16 cellular contexts compared by ENCODE assay signal in the genomic region with DNA sequence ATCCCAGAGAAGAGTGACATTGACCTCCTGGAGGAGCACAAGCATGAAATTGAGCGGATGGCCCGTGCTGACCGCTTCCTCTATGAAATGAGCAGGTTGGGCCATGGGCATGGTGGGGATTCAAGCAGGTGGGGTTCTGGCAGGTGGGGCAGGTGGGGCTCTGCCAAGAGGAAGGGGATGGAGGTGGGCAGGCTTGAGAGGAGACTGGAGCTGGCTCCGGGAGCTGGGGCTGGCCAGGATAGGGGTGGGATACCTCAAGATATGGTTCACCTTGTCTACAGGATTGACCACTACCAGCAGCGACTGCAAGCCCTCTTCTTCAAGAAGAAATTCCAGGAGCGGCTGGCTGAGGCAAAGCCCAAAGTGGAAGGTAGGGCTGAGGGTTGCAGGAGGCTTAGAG. TPM values are rescaled to one million over a fixed set of nuclear protein-coding genes. Genes with fewer than 3 reads are reported as not detected.
DNase-seq lines count a peak whose midpoint lies in the region; ATAC-seq and TF ChIP-seq lines count a peak whose summit lies in the region.
"Had no signal": no experiment of that assay in that cellular context is flagged by ENCODE, and none has a peak within 500 bp of the region (broad histone marks: within the 10 kb centered on the region; RNA-seq: fewer than 3 reads in every experiment).

No MANE protein-coding gene starts in this region.

- H3K4me1 Mint-ChIP-seq in chondrocyte (ENCODE audit: low read depth): peaks cover 10% of the 10 kb centered on the region
- no peaks in the 10 kb centered on the region for H3K4me1 Mint-ChIP-seq in naive thymus-derived CD4-positive, alpha-beta T cell
- peaks cover 6% of the 10 kb centered on the region for H3K4me1 Mint-ChIP-seq in progenitor cell of endocrine pancreas (ENCODE audit: low read depth)
- H3K4me1 Mint-ChIP-seq: CD4-positive, CD25-positive, alpha-beta regulatory T cell had no signal

- DNase-seq in chondrocyte (ENCODE audit: low spot score): peak; percentile 65
- DNase-seq in esophagus muscularis mucosa (ENCODE audit: extremely low spot score): no peak
- peak; percentile 20 for DNase-seq in mesenteric fat pad (ENCODE audit: low spot score)
- no peak for DNase-seq in substantia nigra (lab: John Stamatoyannopoulos, UW)
- DNase-seq in naive thymus-derived CD4-positive, alpha-beta T cell: no peak
- DNase-seq in osteoblast (ENCODE audit: insufficient read length, low spot score, missing footprints): no peak
- no peak for DNase-seq in activated CD8-positive, alpha-beta memory T cell treated with anti-CD3 and anti-CD28 coated beads, Interleukin-2, amount 50 U/mL, for 48 hours
- no peak for DNase-seq in progenitor cell of endocrine pancreas (ENCODE audit: low spot score, unreplicated experiment)
- DNase-seq: ACHN; BE2C; C1 segment of cervical spinal cord; Caco-2; CD4-positive, CD25-positive, alpha-beta regulatory T cell had no signal

- no peaks in the 10 kb centered on the region for H3K79me2 ChIP-seq in osteoblast (ENCODE audit: insufficient read depth, low read length)

- H3K4me3 ChIP-seq in esophagus muscularis mucosa (no peak overlapping the region), osteoblast (ENCODE audit: insufficient read depth, low read length) (no peak overlapping the region)
- H3K4me3 ChIP-seq in naive thymus-derived CD4-positive, alpha-beta T cell (ENCODE audit: low read length): no peak overlapping the region
- H3K4me3 ChIP-seq: GM23248, HAP-1 had no signal

- no peaks in the 10 kb centered on the region for H4K20me1 ChIP-seq in osteoblast (ENCODE audit: insufficient read depth, low read length)

- H3K4me2 ChIP-seq in osteoblast (ENCODE audit: insufficient read depth, low read length): no peak overlapping the region

- peaks cover 24 to 65% (median 64%) of the 10 kb centered on the region in 4 donors for H3K4me1 ChIP-seq in esophagus muscularis mucosa
- no peaks in the 10 kb centered on the region for H3K4me1 ChIP-seq in naive thymus-derived CD4-positive, alpha-beta T cell (ENCODE audit: control insufficient read depth in 2 of 2, insufficient read depth in 2 of 2, low read length in 2 of 2)
- H3K4me1 ChIP-seq in osteoblast (ENCODE audit: insufficient read depth, low read length): peaks cover 29% of the 10 kb centered on the region
- H3K4me1 ChIP-seq: BE2C, HAP-1 had no signal

- no peak for TF ChIP-seq EP300 in esophagus muscularis mucosa (IDR thresholded peaks at IDR 0.05)

- TF ChIP-seq CTCF in chondrocyte (IDR thresholded peaks at IDR 0.05) (no peak), esophagus muscularis mucosa (IDR thresholded peaks at IDR 0.05) (no peak), osteoblast (IDR thresholded peaks at IDR 0.05; ENCODE audit: extremely low read depth, low read depth, low read length) (no peak), progenitor cell of endocrine pancreas (IDR thresholded peaks at IDR 0.05; ENCODE audit: unreplicated experiment) (no peak)

- no peaks in the 10 kb centered on the region for H3K27me3 Mint-ChIP-seq in chondrocyte (ENCODE audit: low read depth)
- H3K27me3 Mint-ChIP-seq in naive thymus-derived CD4-positive, alpha-beta T cell: peaks cover 0 to 15% (median 8%) of the 10 kb centered on the region in 5 donors
- H3K27me3 Mint-ChIP-seq in progenitor cell of endocrine pancreas: peaks cover 6% of the 10 kb centered on the region

- H3K27ac ChIP-seq in esophagus muscularis mucosa (replicated peaks in 1 of 4): peak overlapping the region; percentile 83 to 86 (median 84)
- H3K27ac ChIP-seq in substantia nigra (ENCODE audit: low read depth, low read length, poor library complexity, severe bottlenecking): peak overlapping the region; percentile 63
- H3K27ac ChIP-seq in naive thymus-derived CD4-positive, alpha-beta T cell (ENCODE audit: low read depth, low read length): no peak overlapping the region
- H3K27ac ChIP-seq in osteoblast (ENCODE audit: low read depth, low read length): no peak overlapping the region
- H3K27ac ChIP-seq: GM23248 had no signal

- intact Hi-C loops in esophagus muscularis mucosa (cut with DNase I): loop anchor here (5.0 kb wide), 1 partner anchor 514 kb away; no protein-coding TSS in a partner anchor
- intact Hi-C loops in naive thymus-derived CD4-positive, alpha-beta T cell (cut with micrococcal nuclease): no loop called here

- POLR2A ChIA-PET in naive thymus-derived CD4-positive, alpha-beta T cell (lab: Charles Lee): no interaction called here

- ATAC-seq in naive thymus-derived CD4-positive, alpha-beta T cell: no peak
- ATAC-seq: HepG2 had no signal

- no peaks in the 10 kb centered on the region for H3K9me3 ChIP-seq in esophagus muscularis mucosa
- no peaks in the 10 kb centered on the region for H3K9me3 ChIP-seq in naive thymus-derived CD4-positive, alpha-beta T cell (ENCODE audit: control insufficient read depth in 2 of 3, low read length in 3 of 3)
- no peaks in the 10 kb centered on the region for H3K9me3 ChIP-seq in osteoblast (ENCODE audit: low read depth, low read length)
- H3K9me3 ChIP-seq: BE2C, Caco-2, HAP-1 had no signal

- CTCF ChIA-PET in naive thymus-derived CD4-positive, alpha-beta T cell (lab: Charles Lee): no interaction called here

- 94% methylated on average over 6 of the region's 6 CpGs for WGBS in esophagus muscularis mucosa

- no peak for TF ChIP-seq POLR2A in esophagus muscularis mucosa (IDR thresholded peaks at IDR 0.05; ENCODE audit: low read depth)

- H3K9me3 Mint-ChIP-seq in chondrocyte (ENCODE audit: low read depth) (no peaks in the 10 kb centered on the region), progenitor cell of endocrine pancreas (ENCODE audit: low read depth) (no peaks in the 10 kb centered on the region)
- H3K9me3 Mint-ChIP-seq in naive thymus-derived CD4-positive, alpha-beta T cell: no peaks in the 10 kb centered on the region
- H3K9me3 Mint-ChIP-seq: CD4-positive, CD25-positive, alpha-beta regulatory T cell had no signal

- no peaks in the 10 kb centered on the region for H3K27me3 ChIP-seq in esophagus muscularis mucosa
- H3K27me3 ChIP-seq in naive thymus-derived CD4-positive, alpha-beta T cell (ENCODE audit: control insufficient read depth in 2 of 2, insufficient read depth in 2 of 2, low read length in 2 of 2): no peaks in the 10 kb centered on the region
- H3K27me3 ChIP-seq in osteoblast (ENCODE audit: insufficient read depth, low read length): no peaks in the 10 kb centered on the region
- H3K27me3 ChIP-seq: BE2C had no signal

- H3K36me3 Mint-ChIP-seq in chondrocyte (ENCODE audit: low read depth) (peaks cover 19% of the 10 kb centered on the region), progenitor cell of endocrine pancreas (ENCODE audit: insufficient read depth) (no peaks in the 10 kb centered on the region)
- no peaks in the 10 kb centered on the region for H3K36me3 Mint-ChIP-seq in naive thymus-derived CD4-positive, alpha-beta T cell
- H3K36me3 Mint-ChIP-seq: CD4-positive, CD25-positive, alpha-beta regulatory T cell had no signal

- H3K36me3 ChIP-seq in esophagus muscularis mucosa: peaks cover 7 to 88% (median 40%) of the 10 kb centered on the region in 4 donors
- H3K36me3 ChIP-seq in naive thymus-derived CD4-positive, alpha-beta T cell (ENCODE audit: control insufficient read depth in 2 of 3, insufficient read depth in 3 of 3, low read length in 3 of 3): no peaks in the 10 kb centered on the region
- H3K36me3 ChIP-seq in osteoblast (ENCODE audit: insufficient read depth, low read length): peaks cover 18% of the 10 kb centered on the region
- H3K36me3 ChIP-seq: BE2C, HAP-1 had no signal

- H3K27ac Mint-ChIP-seq in chondrocyte (ENCODE audit: unreplicated experiment) (peak overlapping the region; percentile 66), progenitor cell of endocrine pancreas (no peak overlapping the region)
- H3K27ac Mint-ChIP-seq in naive thymus-derived CD4-positive, alpha-beta T cell: no peak overlapping the region
- H3K27ac Mint-ChIP-seq: CD4-positive, CD25-positive, alpha-beta regulatory T cell had no signal

- H3K4me3 Mint-ChIP-seq in chondrocyte (ENCODE audit: unreplicated experiment): no peak overlapping the region
- no peak overlapping the region for H3K4me3 Mint-ChIP-seq in naive thymus-derived CD4-positive, alpha-beta T cell
- no peak overlapping the region for H3K4me3 Mint-ChIP-seq in progenitor cell of endocrine pancreas (ENCODE audit: low read depth)
- H3K4me3 Mint-ChIP-seq: CD4-positive, CD25-positive, alpha-beta regulatory T cell had no signal

- H2AFZ ChIP-seq in osteoblast (ENCODE audit: low read length): no peak overlapping the region
- H2AFZ ChIP-seq: GM23248 had no signal

RNA-seq across cellular contexts. Expression of a gene that starts 42.9 kb away (rescaled TPM):
- total RNA-seq in chondrocyte (13.3 to 36.6 TPM (median 35.2 TPM) in 3 replicates), esophagus muscularis mucosa (10 to 100 TPM; 19.1 to 37.3 (median 28.0) TPM), mesenteric fat pad (70.0 TPM), osteoblast (25.3 and 28.3 TPM in 2 replicates), progenitor cell of endocrine pancreas (15.9 and 17.5 TPM in 2 replicates)
- total RNA-seq in naive thymus-derived CD4-positive, alpha-beta T cell: 1 to 10 TPM in 3 of 5 experiments, under 1 TPM in 2; 0.56 to 3.0 (median 1.3) TPM
- 1 to 10 TPM; 1.0 to 1.7 TPM for polyA plus RNA-seq in naive thymus-derived CD4-positive, alpha-beta T cell

Comparison
In these comparisons a context has a peak if more than half of its experiments do, and no peak if none do; other contexts are left out.
1. DNase-seq: peak in chondrocyte (single experiment) and mesenteric fat pad (single experiment); none in esophagus muscularis mucosa (single experiment), substantia nigra (0 of 49), naive thymus-derived CD4-positive, alpha-beta T cell (0 of 9), osteoblast (single experiment), activated CD8-positive, alpha-beta memory T cell treated with anti-CD3 and anti-CD28 coated beads, Interleukin-2, amount 50 U/mL, for 48 hours (single experiment) and progenitor cell of endocrine pancreas (single experiment).
2. H3K27ac ChIP-seq: peak in esophagus muscularis mucosa (4 of 4) and substantia nigra (single experiment); none in naive thymus-derived CD4-positive, alpha-beta T cell (single experiment) and osteoblast (single experiment).